ENCODE assay signal across 8 cellular contexts in the genomic region with DNA sequence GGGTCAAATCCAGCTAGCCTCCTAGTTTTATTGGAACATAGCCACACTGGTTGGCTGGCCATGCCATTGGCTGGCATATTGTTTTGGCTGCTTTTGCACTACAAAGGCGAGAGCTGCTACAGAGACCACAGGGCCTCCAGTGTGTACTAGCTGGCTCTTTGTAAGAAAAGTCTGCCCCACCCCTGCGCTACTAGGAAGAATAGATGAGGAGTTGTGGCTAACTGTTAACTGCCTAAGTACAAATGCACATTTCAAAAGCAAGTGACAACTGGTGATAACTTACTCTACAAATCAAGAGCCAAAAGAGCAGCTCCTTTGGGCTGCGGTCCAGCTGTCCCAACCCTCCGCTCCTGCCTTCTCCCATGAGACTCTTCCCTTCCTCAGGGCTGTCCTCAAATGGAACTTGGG.
DNase-seq lines count a peak whose midpoint lies in the region; TF ChIP-seq lines count a peak whose summit lies in the region.

No MANE protein-coding gene starts in this region.

- peak; percentile 69 for DNase-seq in activated CD8-positive, alpha-beta memory T cell treated with anti-CD3 and anti-CD28 coated beads for 24 hours
- DNase-seq in activated CD8-positive, alpha-beta memory T cell treated with anti-CD3 and anti-CD28 coated beads, Interleukin-2, amount 50 U/mL, for 48 hours: no peak
- DNase-seq in mesenchymal stem cell (no peak), thyroid gland (peak in 1 of 2 donors; percentile 32), NCI-H2196 treated with DMSO at 0.1 percent for 48 hours (lab: John Stamatoyannopoulos, UW; ENCODE audit: unreplicated experiment) (no peak), NCI-H1436 (lab: John Stamatoyannopoulos, UW) (no peak), KBM-7 (no peak)

- no peak for TF ChIP-seq POLR2A in thyroid gland (IDR thresholded peaks at IDR 0.05)

- peak overlapping the region; percentile 2 for H2AK5ac ChIP-seq in mesenchymal stem cell (ENCODE audit: low read length, severe bottlenecking)

- H2BK5ac ChIP-seq in mesenchymal stem cell (ENCODE audit: low read depth, low read length, poor library complexity, severe bottlenecking): no peak overlapping the region

- peak overlapping the region in 1 of 2 experiments; percentile 15 for H3K14ac ChIP-seq in mesenchymal stem cell (ENCODE audit: low read length in 2 of 2)

- no peak overlapping the region for H4K91ac ChIP-seq in mesenchymal stem cell (ENCODE audit: low read length)

- no peak overlapping the region for H2BK120ac ChIP-seq in mesenchymal stem cell (ENCODE audit: low read depth, low read length)

- H2BK12ac ChIP-seq in mesenchymal stem cell (ENCODE audit: low read length in 2 of 2): peak overlapping the region in 1 of 2 experiments; percentile 15

- no peak overlapping the region for H2BK15ac ChIP-seq in mesenchymal stem cell (ENCODE audit: low read depth, poor library complexity, severe bottlenecking)

- H3K9me3 ChIP-seq in mesenchymal stem cell (ENCODE audit: control insufficient read depth, low read length): no peaks in the 10 kb centered on the region
- no peaks in the 10 kb centered on the region for H3K9me3 ChIP-seq in thyroid gland

- H3K9ac ChIP-seq in mesenchymal stem cell (ENCODE audit: low read length): no peak overlapping the region

- TF ChIP-seq CTCF in thyroid gland (IDR thresholded peaks at IDR 0.05): no peak

- in situ Hi-C loops in KBM-7 (cut with MboI; ENCODE audit: low pct_unique_long_range_greater_than_20kb, low sequenced_read_pairs): no loop called here

- intact Hi-C loops in thyroid gland (cut with DNase I): no loop called here

- H3K27me3 ChIP-seq in mesenchymal stem cell (ENCODE audit: control insufficient read depth in 1 of 2, insufficient read depth in 1 of 2, low read length in 2 of 2): no peaks in the 10 kb centered on the region
- no peaks in the 10 kb centered on the region for H3K27me3 ChIP-seq in thyroid gland

- H3K4me1 ChIP-seq in mesenchymal stem cell (ENCODE audit: control insufficient read depth, insufficient read depth, low read depth, low read length) (peaks cover 5% of the 10 kb centered on the region), thyroid gland (peaks cover 43 to 67% of the 10 kb centered on the region in 2 donors)

- peak overlapping the region in 1 of 2 experiments; percentile 15 for H3K4ac ChIP-seq in mesenchymal stem cell (ENCODE audit: low read depth in 1 of 2, low read length in 2 of 2)

- H3K4me3 ChIP-seq in mesenchymal stem cell (ENCODE audit: insufficient read depth in 1 of 2, low read depth in 1 of 2, low read length in 2 of 2) (no peak overlapping the region), thyroid gland (replicated peaks in 1 of 3) (no peak overlapping the region)

- no peak overlapping the region for H3K4me2 ChIP-seq in mesenchymal stem cell (ENCODE audit: low read length, poor library complexity, severe bottlenecking)

- H3K27ac ChIP-seq in angular gyrus (ENCODE audit: low read depth, low read length) (peak overlapping the region; percentile 18), mesenchymal stem cell (ENCODE audit: low read length, poor library complexity, severe bottlenecking) (no peak overlapping the region), thyroid gland (peak overlapping the region; percentile 86 to 98 (median 98))

- H3K23ac ChIP-seq in mesenchymal stem cell (ENCODE audit: low read length in 2 of 2): no peak overlapping the region

- no peak overlapping the region for H4K8ac ChIP-seq in mesenchymal stem cell (ENCODE audit: low read length)

- WGBS in mesenchymal stem cell: 79% methylated on average over 4 of the region's 4 CpGs
- 68 to 74% methylated on average over 4 of the region's 4 CpGs for WGBS in thyroid gland, 2 donors

- peaks cover 25% of the 10 kb centered on the region for H3K79me1 ChIP-seq in mesenchymal stem cell (replicated peaks; ENCODE audit: low read length, poor library complexity, severe bottlenecking)

- H2AFZ ChIP-seq in mesenchymal stem cell (ENCODE audit: low read depth, low read length): no peak overlapping the region

- H3K36me3 ChIP-seq in mesenchymal stem cell (ENCODE audit: control insufficient read depth in 1 of 2, insufficient read depth in 2 of 2, low read depth in 1 of 2, low read length in 2 of 2) (no peaks in the 10 kb centered on the region), thyroid gland (no peaks in the 10 kb centered on the region)

- H3K18ac ChIP-seq in mesenchymal stem cell (ENCODE audit: low read depth in 1 of 2, low read length in 2 of 2): peak overlapping the region; percentile 5 to 53
